ENCODE assay signal across 6 cellular contexts in the genomic region with DNA sequence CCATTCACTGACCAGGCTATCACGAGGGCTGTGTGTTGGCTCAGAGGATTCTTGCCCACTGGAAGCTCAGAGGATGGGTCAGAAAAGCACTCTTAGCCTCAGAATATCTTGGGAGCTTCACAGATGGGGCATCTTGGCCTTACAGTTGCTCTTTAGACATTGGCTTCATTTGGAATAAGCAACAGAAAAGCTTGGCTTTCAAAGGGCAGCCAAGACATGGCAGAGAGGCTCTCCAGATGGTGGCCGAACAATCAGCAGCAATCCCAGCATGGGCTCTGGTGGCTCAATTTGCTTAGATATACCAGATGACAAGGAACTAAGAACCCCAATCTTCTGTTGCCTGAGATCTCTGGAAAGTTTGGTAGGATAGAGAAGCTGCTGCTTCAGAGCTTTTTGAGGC.
"Had no signal": no experiment of that assay in that cellular context is flagged by ENCODE, and none has a peak within 500 bp of the region (broad histone marks: within the 10 kb centered on the region; RNA-seq: fewer than 3 reads in every experiment).

No MANE protein-coding gene starts in this region.

- DNase-seq: H9, HCEC 1CT, IMR-90, KG1 had no signal

- H3K4me3 Mint-ChIP-seq: GM23338, H9 had no signal

- H3K27ac Mint-ChIP-seq: GM23338, H9 had no signal

- H3K9me3 Mint-ChIP-seq: GM23338, H9 had no signal

- H3K4me1 Mint-ChIP-seq: GM23338, H9 had no signal

- ATAC-seq: GM23338, K562 had no signal
